8 cellular contexts compared by ENCODE assay signal in genomic region chr17:18246880-18247612, GRCh38. TPM values are rescaled to one million over a fixed set of nuclear protein-coding genes. Genes with fewer than 3 reads are reported as not detected.
DNase-seq lines count a peak whose midpoint lies in the region; ATAC-seq, FAIRE-seq and TF ChIP-seq lines count a peak whose summit lies in the region.

No MANE protein-coding gene starts in this region.

- H3K4me3 ChIP-seq in astrocyte (ENCODE audit: insufficient read depth, low read depth, low read length) (no peak overlapping the region), stomach (peak overlapping the region; percentile 11 to 39 (median 18))

- H3K9me3 ChIP-seq in astrocyte (ENCODE audit: insufficient read depth, low read depth, low read length) (no peaks in the 10 kb centered on the region), stomach (no peaks in the 10 kb centered on the region)

- TF ChIP-seq CTCF in astrocyte (IDR thresholded peaks at IDR 0.05; ENCODE audit: insufficient read depth, low read depth, low read length) (no peak), stomach (IDR thresholded peaks at IDR 0.05) (no peak)

- H3K27me3 ChIP-seq in astrocyte (ENCODE audit: insufficient read depth, low read length): no peaks in the 10 kb centered on the region
- no peaks in the 10 kb centered on the region for H3K27me3 ChIP-seq in stomach

- no peak for ATAC-seq in GM18873 (IDR thresholded peaks at IDR 0.05; ENCODE audit: low FRiP score, unreplicated experiment)

- H2AFZ ChIP-seq in astrocyte (ENCODE audit: low read depth, low read length): no peak overlapping the region

- no peaks in the 10 kb centered on the region for H3K9me3 Mint-ChIP-seq in astrocyte (ENCODE audit: unreplicated experiment)

- H3K4me3 Mint-ChIP-seq in astrocyte (ENCODE audit: unreplicated experiment): peak overlapping the region; percentile 69

- H3K9ac ChIP-seq in astrocyte (ENCODE audit: low read length): no peak overlapping the region

- H3K27ac Mint-ChIP-seq in astrocyte (ENCODE audit: unreplicated experiment): peak overlapping the region; percentile 26

- intact Hi-C loops in stomach (cut with DNase I; ENCODE audit: low total_unique reads): no loop called here

- FAIRE-seq in astrocyte (lab: Jason Lieb, UNC): no peak

- H3K27ac ChIP-seq in astrocyte (ENCODE audit: low read depth, low read length) (no peak overlapping the region), stomach (peak overlapping the region; percentile 59 to 89 (median 81))

- TF ChIP-seq POLR2A in stomach (IDR thresholded peaks at IDR 0.05): no peak

- no peak overlapping the region for H3K4me2 ChIP-seq in astrocyte (ENCODE audit: low read length)

- 15 to 48% (median 28%) methylated on average over 32 to 46 of the region's 46 CpGs for WGBS in stomach, 5 donors

- DNase-seq in NCI-H2227 (lab: John Stamatoyannopoulos, UW; ENCODE audit: unreplicated experiment) (peak; percentile 19), NCI-H2227 treated with DMSO at 0.1 percent for 48 hours (lab: John Stamatoyannopoulos, UW) (no peak), NCI-H226 (peak; percentile 93), astrocyte (ENCODE audit: low read depth) (no peak), iris pigment epithelial cell (ENCODE audit: low read depth) (peak; percentile 77), stomach (peak; percentile 95), T-helper 9 cell (no peak)

- TF ChIP-seq EP300 in stomach (IDR thresholded peaks at IDR 0.05): no peak

- no peaks in the 10 kb centered on the region for H3K79me2 ChIP-seq in astrocyte (ENCODE audit: insufficient read depth, low read length)

- no peaks in the 10 kb centered on the region for H3K27me3 Mint-ChIP-seq in astrocyte (ENCODE audit: low read depth, unreplicated experiment)

- H3K4me1 ChIP-seq in astrocyte (ENCODE audit: insufficient read depth, low read length): peaks cover 7% of the 10 kb centered on the region
- H3K4me1 ChIP-seq in stomach: peaks cover 23 to 38% (median 32%) of the 10 kb centered on the region in 4 donors

- peaks cover 32% of the 10 kb centered on the region for H3K36me3 ChIP-seq in astrocyte (ENCODE audit: insufficient read depth, low read length)
- H3K36me3 ChIP-seq in stomach: peaks cover 53 to 99% (median 97%) of the 10 kb centered on the region in 4 donors

- peaks cover 70% of the 10 kb centered on the region for H4K20me1 ChIP-seq in astrocyte (ENCODE audit: insufficient read depth, low read length)

- peaks cover 5% of the 10 kb centered on the region for H3K4me1 Mint-ChIP-seq in astrocyte (ENCODE audit: low read depth, unreplicated experiment)

- peaks cover 26% of the 10 kb centered on the region for H3K36me3 Mint-ChIP-seq in astrocyte (ENCODE audit: low read depth, unreplicated experiment)

RNA-seq across cellular contexts. Expression of gene FLII, which starts 11.5 kb away (rescaled TPM):
- 227 and 257 TPM in 2 replicates for total RNA-seq in astrocyte
- total RNA-seq in stomach: 100 to 1,000 TPM; 107 to 677 (median 423) TPM
- 100 to 1,000 TPM; 114 to 237 (median 157) TPM for polyA plus RNA-seq in stomach

RNA-seq across cellular contexts. Expression of gene MIEF2, which starts 13.4 kb away (rescaled TPM):
- 11.6 and 14.1 TPM in 2 replicates for total RNA-seq in astrocyte
- total RNA-seq in stomach: 100 to 1,000 TPM in 1 of 5 donors, 10 to 100 TPM in 3, 1 to 10 TPM in 1; 5.2 to 254 (median 12.5) TPM
- polyA plus RNA-seq in stomach: 1 to 10 TPM; 2.1 to 7.5 (median 2.9) TPM

RNA-seq across cellular contexts. Expression of gene LLGL1, which starts 21.6 kb away (rescaled TPM):
- total RNA-seq in astrocyte: 43.5 and 44.6 TPM in 2 replicates
- total RNA-seq in stomach: 10 to 100 TPM in 4 of 5 donors, 1 to 10 TPM in 1; 5.8 to 19.7 (median 10.5) TPM
- polyA plus RNA-seq in stomach: 1 to 10 TPM; 5.2 to 9.0 (median 5.5) TPM

Comparison
In these comparisons a context has a peak if more than half of its experiments do, and no peak if none do; other contexts are left out.
1. DNase-seq: peak in NCI-H2227 (single experiment), NCI-H226 (single experiment), iris pigment epithelial cell (single experiment) and stomach (single experiment); none in NCI-H2227 treated with DMSO at 0.1 percent for 48 hours (single experiment), astrocyte (single experiment) and T-helper 9 cell (single experiment).